In the genomic region with DNA sequence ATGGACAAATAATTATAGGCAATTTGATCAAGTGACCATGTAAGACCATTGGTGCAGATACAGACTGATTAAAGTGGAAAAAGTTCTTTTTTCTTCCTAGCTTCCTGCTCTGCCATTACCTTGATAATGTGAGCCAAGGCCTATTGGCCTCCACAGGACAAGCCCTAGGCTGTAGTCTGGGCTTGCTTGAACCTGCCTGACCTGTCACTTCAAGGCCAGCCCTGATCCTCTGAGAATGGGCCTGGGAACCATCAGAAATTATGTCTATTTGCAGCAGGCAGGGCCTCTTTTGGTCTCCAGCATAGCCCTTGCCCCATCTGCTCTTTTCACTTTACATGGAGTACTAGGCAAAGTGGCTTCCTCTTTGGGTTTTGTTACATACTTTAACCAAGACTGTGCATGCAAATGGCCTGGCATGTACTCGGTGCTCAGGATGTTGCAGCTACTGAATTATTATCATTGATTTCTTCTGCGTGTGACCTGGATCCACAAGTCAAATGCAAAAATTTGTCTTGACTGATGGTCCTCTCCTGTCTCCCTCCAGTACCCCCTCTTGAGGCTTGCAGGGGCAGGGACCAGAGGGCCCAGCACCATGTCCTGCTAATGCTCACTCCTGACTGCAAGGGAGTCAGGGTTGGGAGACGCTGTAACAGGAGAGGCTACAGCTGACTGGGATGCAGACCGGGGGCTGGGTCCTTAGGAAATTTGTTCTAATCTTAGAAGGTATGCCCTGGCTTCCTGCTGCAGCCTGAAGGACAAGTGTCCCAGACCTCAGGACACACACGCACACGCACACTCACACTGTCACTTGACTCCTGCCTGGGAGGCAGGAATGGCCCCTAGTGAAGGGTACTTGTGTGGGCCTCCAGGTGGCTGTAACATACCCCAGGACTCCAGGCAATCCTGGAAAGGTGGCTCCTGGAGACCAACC, we compare ENCODE assay signal across 1 cellular context.
A peak's percentile ranks its signal among the peaks of the same experiment; 100 is the strongest.
TF ChIP-seq lines count a peak whose summit lies in the region.

No MANE protein-coding gene starts in this region.

TF ChIP-seq in GM12878, 131 proteins besides CTCF, POLR2A, EP300 and RAD21:
- TF ChIP-seq NFXL1 (IDR thresholded peaks at IDR 0.05; ENCODE audit: borderline replicate concordance) (no peak), POU2F2 (IDR thresholded peaks at IDR 0.05; ENCODE audit: borderline replicate concordance, low read depth, low read length) (peak; percentile 85; the same call in 2 of the 3 replicates), MTA3 (IDR thresholded peaks at IDR 0.05; ENCODE audit: borderline replicate concordance, low read length) (0 out of 2 replicates have a peak, but pooled peaks have one; percentile 25)
